ENCODE assay signal across 16 cellular contexts in the genomic region with DNA sequence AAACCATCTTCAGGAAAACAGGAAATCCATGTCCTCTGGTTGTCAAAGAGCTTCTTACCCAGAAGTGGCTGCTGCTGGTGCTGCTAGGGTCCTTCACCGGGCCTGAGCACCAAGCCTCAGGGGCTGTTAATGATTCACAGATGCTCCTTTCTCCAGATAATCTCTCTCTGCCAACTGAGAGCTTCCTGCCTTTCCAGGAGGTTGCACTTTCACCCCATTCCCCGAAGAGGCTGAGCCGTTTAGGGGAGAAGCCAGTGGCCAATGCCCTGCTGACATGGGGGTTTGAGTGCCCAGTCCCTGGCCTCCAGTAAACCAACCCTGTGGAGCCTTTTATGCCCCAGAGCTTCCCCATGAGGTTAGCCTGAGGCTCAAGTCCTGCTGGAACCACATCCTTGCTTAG.
"Had no signal": no experiment of that assay in that cellular context is flagged by ENCODE, and none has a peak within 500 bp of the region (broad histone marks: within the 10 kb centered on the region; RNA-seq: fewer than 3 reads in every experiment).

No MANE protein-coding gene starts in this region.

- H3K9me3 ChIP-seq: esophagus muscularis mucosa, gastrocnemius medialis, testis had no signal

- H2AFZ ChIP-seq: parathyroid adenoma had no signal

- H3K4me3 ChIP-seq: esophagus muscularis mucosa, gastrocnemius medialis, testis had no signal

- H3K36me3 ChIP-seq: esophagus muscularis mucosa, gastrocnemius medialis had no signal

- H3K79me2 ChIP-seq: parathyroid adenoma had no signal

- H3K27me3 ChIP-seq: esophagus muscularis mucosa, gastrocnemius medialis, testis had no signal

- H3K27ac ChIP-seq: esophagus muscularis mucosa, gastrocnemius medialis, parathyroid adenoma, testis had no signal

- H3K9ac ChIP-seq: parathyroid adenoma had no signal

- DNase-seq: activated CD8-positive, alpha-beta memory T cell treated with anti-CD3 and anti-CD28 coated beads, Interleukin-2, amount 50 U/mL, for 4 hours; activated T-cell treated with anti-CD3 and anti-CD28 coated beads, Interleukin-2, amount 50 U/mL, for 24 hours; aorta; effector memory CD4-positive, alpha-beta T cell; gastrocnemius medialis; islet precursor cell; left ventricle myocardium superior; naive B cell; nucleus accumbens; small intestine; stimulated activated CD4-positive, alpha-beta T cell treated with anti-CD3 and anti-CD28 coated beads, Interleukin-15, amount 100 ng/mL, for 24 hours; stimulated activated naive CD4-positive, alpha-beta T cell; T-cell; testis had no signal

- H3K4me1 ChIP-seq: esophagus muscularis mucosa, gastrocnemius medialis, parathyroid adenoma, testis had no signal
